ENCODE assay signal across 20 cellular contexts in genomic region chr3:158749526-158749925, GRCh38. TPM values are rescaled to one million over a fixed set of nuclear protein-coding genes. Genes with fewer than 3 reads are reported as not detected.
DNase-seq lines count a peak whose midpoint lies in the region; ATAC-seq and TF ChIP-seq lines count a peak whose summit lies in the region.
"Had no signal": no experiment of that assay in that cellular context is flagged by ENCODE, and none has a peak within 500 bp of the region (broad histone marks: within the 10 kb centered on the region; RNA-seq: fewer than 3 reads in every experiment).

No MANE protein-coding gene starts in this region.

- no peaks in the 10 kb centered on the region for H3K36me3 Mint-ChIP-seq in central memory CD8-positive, alpha-beta T cell (ENCODE audit: insufficient read depth)
- H3K36me3 Mint-ChIP-seq in mesothelial cell of epicardium: peaks cover 45% of the 10 kb centered on the region

- no peaks in the 10 kb centered on the region for H3K27me3 Mint-ChIP-seq in central memory CD8-positive, alpha-beta T cell
- no peaks in the 10 kb centered on the region for H3K27me3 Mint-ChIP-seq in mesothelial cell of epicardium (ENCODE audit: low read depth)
- H3K27me3 Mint-ChIP-seq: CD4-positive, CD25-positive, alpha-beta regulatory T cell; CD8-positive, alpha-beta memory T cell had no signal

- no peaks in the 10 kb centered on the region for H3K9me3 Mint-ChIP-seq in central memory CD8-positive, alpha-beta T cell
- H3K9me3 Mint-ChIP-seq in mesothelial cell of epicardium: peaks cover 7% of the 10 kb centered on the region
- H3K9me3 Mint-ChIP-seq: CD4-positive, CD25-positive, alpha-beta regulatory T cell; CD8-positive, alpha-beta memory T cell had no signal

- intact Hi-C loops in right cardiac atrium (cut with DNase I): no loop called here

- H3K9me3 ChIP-seq in right cardiac atrium (ENCODE audit: control insufficient read depth, low read length): no peaks in the 10 kb centered on the region
- H3K9me3 ChIP-seq: BE2C, HAP-1 had no signal

- WGBS in right cardiac atrium: 93% methylated on average over 5 of the region's 5 CpGs

- no peaks in the 10 kb centered on the region for H3K4me1 Mint-ChIP-seq in central memory CD8-positive, alpha-beta T cell
- peaks cover 11% of the 10 kb centered on the region for H3K4me1 Mint-ChIP-seq in mesothelial cell of epicardium
- H3K4me1 Mint-ChIP-seq: CD8-positive, alpha-beta memory T cell had no signal

- no peak overlapping the region for H3K4me3 Mint-ChIP-seq in central memory CD8-positive, alpha-beta T cell
- H3K4me3 Mint-ChIP-seq in mesothelial cell of epicardium: no peak overlapping the region
- H3K4me3 Mint-ChIP-seq: CD4-positive, CD25-positive, alpha-beta regulatory T cell; CD8-positive, alpha-beta memory T cell had no signal

- DNase-seq in central memory CD8-positive, alpha-beta T cell (ENCODE audit: low spot score in 2 of 2): no peak
- DNase-seq in mesothelial cell of epicardium (ENCODE audit: low spot score in 2 of 2, unreplicated experiment in 2 of 2) (no peak), RPMI8226 (no peak), GM13976 (ENCODE audit: low spot score) (no peak), right cardiac atrium (no peak)
- DNase-seq: ACHN; BE2C; C1 segment of cervical spinal cord; CD4-positive, CD25-positive, alpha-beta regulatory T cell; CD8-positive, alpha-beta memory T cell; COR-L47; DMS 273 treated with DMSO at 0.1 percent for 48 hours; DMS53; DND-41; EL had no signal

- H3K27ac Mint-ChIP-seq in central memory CD8-positive, alpha-beta T cell (ENCODE audit: low read depth): peak overlapping the region; percentile 8
- H3K27ac Mint-ChIP-seq in mesothelial cell of epicardium: peak overlapping the region; percentile 31

- H3K27ac ChIP-seq in VCaP (peak overlapping the region; percentile 41), right cardiac atrium (ENCODE audit: low read length) (no peak overlapping the region)

- TF ChIP-seq CTCF in VCaP (conservative IDR thresholded peaks at IDR 0.05) (no peak), mesothelial cell of epicardium (IDR thresholded peaks at IDR 0.05; ENCODE audit: unreplicated experiment) (no peak), GM13976 (IDR thresholded peaks at IDR 0.05; ENCODE audit: borderline replicate concordance, control extremely low read depth, extremely low read depth, insufficient read depth, missing control alignments) (no peak)

- in situ Hi-C loops in GM13976 (cut with MboI; ENCODE audit: low sequenced_read_pairs, unreplicated experiment): no loop called here

- no peaks in the 10 kb centered on the region for H3K27me3 ChIP-seq in right cardiac atrium (ENCODE audit: control insufficient read depth, insufficient read depth)
- H3K27me3 ChIP-seq: BE2C had no signal

- no peak for ATAC-seq in central memory CD8-positive, alpha-beta T cell (replicated peaks; ENCODE audit: extremely low read depth, poor library complexity, severe bottlenecking)
- no peak for ATAC-seq in right cardiac atrium
- ATAC-seq: GM12878 had no signal

- no peaks in the 10 kb centered on the region for H3K4me1 ChIP-seq in right cardiac atrium (ENCODE audit: control insufficient read depth, insufficient read depth, low read length)
- H3K4me1 ChIP-seq: HAP-1 had no signal

- H3K4me3 ChIP-seq in right cardiac atrium (ENCODE audit: low read length): no peak overlapping the region
- H3K4me3 ChIP-seq: GM12878, HAP-1 had no signal

RNA-seq across cellular contexts. Expression of gene RARRES1, which starts 17.3 kb away (rescaled TPM):
- total RNA-seq in mesothelial cell of epicardium: 48.9 to 53.0 TPM (median 51.9 TPM) in 3 replicates
- total RNA-seq in right cardiac atrium: 100 to 1,000 TPM in 1 of 4 donors, 10 to 100 TPM in 3; 32.1 to 149 (median 75.0) TPM
- polyA plus RNA-seq in right cardiac atrium: 25.5 TPM
- total RNA-seq: CD4-positive, CD25-positive, alpha-beta regulatory T cell; CD8-positive, alpha-beta memory T cell; G401; GM12878; H4 had no signal
- polyA plus RNA-seq: CD4-positive, CD25-positive, alpha-beta regulatory T cell; CD8-positive, alpha-beta memory T cell had no signal

RNA-seq across cellular contexts. Expression of gene MFSD1, which starts 52.3 kb away (rescaled TPM):
- total RNA-seq in mesothelial cell of epicardium: 30.9 to 32.2 TPM (median 31.5 TPM) in 3 replicates
- total RNA-seq in right cardiac atrium: 10 to 100 TPM; 33.7 to 50.8 (median 35.5) TPM
- 21.9 TPM for polyA plus RNA-seq in right cardiac atrium
